In the genomic region with DNA sequence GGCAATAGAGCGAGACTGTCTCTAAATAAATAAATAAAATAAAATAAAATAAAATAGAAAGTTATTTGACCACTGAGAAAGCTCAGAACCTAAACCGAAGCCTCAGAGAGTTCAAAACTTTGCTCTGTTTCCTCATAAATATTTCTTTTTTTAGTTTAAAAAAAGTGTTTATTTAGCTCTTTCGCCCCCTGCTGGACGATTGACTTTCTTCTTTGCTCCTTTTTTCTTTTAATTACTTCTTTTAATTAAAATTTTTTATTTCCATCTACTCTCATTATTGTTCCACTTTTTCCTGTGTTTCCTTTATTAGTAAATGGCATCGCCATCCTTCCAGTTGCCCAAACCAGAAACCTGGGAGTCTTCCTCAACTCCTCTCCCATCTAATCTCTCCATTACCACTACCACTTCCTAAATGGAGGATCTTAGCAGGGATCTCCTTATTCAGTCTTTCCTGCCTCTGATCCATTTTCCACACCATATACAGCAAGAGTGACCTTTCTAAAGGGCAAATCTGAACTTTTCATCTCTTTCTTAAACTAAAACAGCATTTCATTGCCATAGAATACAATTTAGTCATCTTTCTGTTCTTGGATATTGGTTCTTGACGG, we compare ENCODE assay signal across 13 cellular contexts. TPM values are rescaled to one million over a fixed set of nuclear protein-coding genes. Genes with fewer than 3 reads are reported as not detected.
DNase-seq lines count a peak whose midpoint lies in the region; ATAC-seq, FAIRE-seq and TF ChIP-seq lines count a peak whose summit lies in the region.
"Had no signal": no experiment of that assay in that cellular context is flagged by ENCODE, and none has a peak within 500 bp of the region (broad histone marks: within the 10 kb centered on the region; RNA-seq: fewer than 3 reads in every experiment).

No MANE protein-coding gene starts in this region.

- BruUV-seq in Calu3 (replicated peaks; lab: Mats Ljungman, UMichigan) = no TSS peak

- TF ChIP-seq CTCF in Calu3 (IDR thresholded peaks at IDR 0.05; ENCODE audit: unreplicated experiment) = peak; percentile 5
- no peak for TF ChIP-seq CTCF in kidney (IDR thresholded peaks at IDR 0.05; ENCODE audit: borderline replicate concordance, extremely low read depth, insufficient read depth)
- no peak for TF ChIP-seq CTCF in natural killer cell (IDR thresholded peaks at IDR 0.05)
- no peak for TF ChIP-seq CTCF in omental fat pad (IDR thresholded peaks at IDR 0.05)

- peak overlapping the region; percentile 62 for H3K9ac ChIP-seq in adipocyte (ENCODE audit: low read length)
- no peak overlapping the region for H3K9ac ChIP-seq in kidney (ENCODE audit: low read length in 2 of 2)

- ATAC-seq in natural killer cell = no peak
- no peak for ATAC-seq in omental fat pad (ENCODE audit: low FRiP score)
- ATAC-seq in HG02981 (IDR thresholded peaks at IDR 0.05; ENCODE audit: unreplicated experiment) = no peak

- no peaks in the 10 kb centered on the region for H3K27me3 Mint-ChIP-seq in Calu3 (ENCODE audit: unreplicated experiment)
- peaks cover 0 to 8% of the 10 kb centered on the region in 2 donors for H3K27me3 Mint-ChIP-seq in natural killer cell (ENCODE audit: low read depth in 2 of 2)

- no peaks in the 10 kb centered on the region for H3K9me3 ChIP-seq in adipocyte (ENCODE audit: control insufficient read depth, low read length)
- H3K9me3 ChIP-seq in kidney (ENCODE audit: control insufficient read depth in 1 of 2, low read length in 2 of 2) = no peaks in the 10 kb centered on the region

- H3K36me3 ChIP-seq in adipocyte (ENCODE audit: control insufficient read depth, insufficient read depth, low read length, severe bottlenecking) (no peaks in the 10 kb centered on the region), kidney (ENCODE audit: control insufficient read depth in 1 of 2, insufficient read depth in 2 of 2, low read length in 2 of 2) (no peaks in the 10 kb centered on the region)

- H3K4me1 Mint-ChIP-seq in Calu3 (ENCODE audit: low read depth, unreplicated experiment) = peaks cover 43% of the 10 kb centered on the region
- H3K4me1 Mint-ChIP-seq in natural killer cell = no peaks in the 10 kb centered on the region

- DNase-seq in Calu3 (peak; percentile 11), adipocyte (ENCODE audit: low read depth) (peak; percentile 34), kidney (no peak), natural killer cell (no peak), omental fat pad (ENCODE audit: low spot score) (no peak), SKM-1 treated with dmso at 0.1 percent for 144 hours (lab: John Stamatoyannopoulos, UW; ENCODE audit: unreplicated experiment) (no peak)
- DNase-seq in Jurkat, Clone E6-1 (ENCODE audit: low read depth, low spot score) = peak; percentile 7
- DNase-seq: activated naive CD4-positive, alpha-beta T cell treated with Interleukin-2 at 50 U/mL for 16 hours; effector CD4-positive, alpha-beta T cell; NCI-H2107; SIG-M5; stimulated activated CD4-positive, alpha-beta T cell treated with anti-CD3 and anti-CD28 coated beads, Interleukin-4, amount 100 ng/mL, for 24 hours had no signal

- H3K36me3 Mint-ChIP-seq in Calu3 (ENCODE audit: insufficient read depth, unreplicated experiment) = no peaks in the 10 kb centered on the region
- no peaks in the 10 kb centered on the region for H3K36me3 Mint-ChIP-seq in natural killer cell

- H3K27ac ChIP-seq in kidney (ENCODE audit: low read depth in 2 of 2, low read length in 2 of 2) = no peak overlapping the region

- intact Hi-C loops in Calu3 (cut with micrococcal nuclease; ENCODE audit: unreplicated experiment) (no loop called here), kidney (cut with DNase I) (no loop called here), natural killer cell (cut with micrococcal nuclease) (no loop called here)

- H3K9me3 Mint-ChIP-seq in Calu3 (ENCODE audit: low read depth, unreplicated experiment) = no peaks in the 10 kb centered on the region
- H3K9me3 Mint-ChIP-seq in natural killer cell = no peaks in the 10 kb centered on the region

- H3K27ac Mint-ChIP-seq in Calu3 (ENCODE audit: unreplicated experiment) (no peak overlapping the region), natural killer cell (no peak overlapping the region)

- CTCF ChIA-PET in Calu3 (lab: Charles Lee) = interaction anchor here (1.0 kb wide), 1 partner anchor 13 kb away, joined by 3 read pairs; no protein-coding TSS in a partner anchor

- peak; percentile 82 for FAIRE-seq in kidney (lab: Jason Lieb, UNC)

- peaks cover 22% of the 10 kb centered on the region for H3K4me1 ChIP-seq in adipocyte (ENCODE audit: control insufficient read depth, insufficient read depth, low read length)
- H3K4me1 ChIP-seq in kidney (ENCODE audit: control insufficient read depth in 1 of 2, insufficient read depth in 1 of 2, low read depth in 1 of 2, low read length in 2 of 2) = no peaks in the 10 kb centered on the region

- H3K4me3 ChIP-seq in Jurkat, Clone E6-1 (ENCODE audit: low read length) = no peak overlapping the region
- H3K4me3 ChIP-seq in adipocyte (ENCODE audit: low read length) (no peak overlapping the region), kidney (ENCODE audit: low read length in 2 of 2) (no peak overlapping the region)

- H3K4me3 Mint-ChIP-seq in Calu3 (ENCODE audit: low read depth, unreplicated experiment) (no peak overlapping the region), natural killer cell (no peak overlapping the region)

- no peaks in the 10 kb centered on the region for H3K27me3 ChIP-seq in adipocyte (replicated peaks; ENCODE audit: control insufficient read depth, insufficient read depth, low read length)

RNA-seq across cellular contexts. Expression of a gene that starts 0.7 kb away (rescaled TPM):
- total RNA-seq in Calu3 (2022) = not detected in 2 replicates
- polyA plus RNA-seq in Jurkat, Clone E6-1 (2012; ENCODE audit: insufficient read depth, insufficient read length) = not detected
- total RNA-seq in kidney = 0.31 TPM
- polyA plus RNA-seq in kidney (ENCODE audit: insufficient read depth, low read depth, low replicate concordance) = 17.4 TPM
- total RNA-seq in natural killer cell = not detected
- 1 to 10 TPM in 1 of 4 donors, under 1 TPM in 2, not detected in 1; 0.28 to 2.9 (median 0.56) TPM for total RNA-seq in omental fat pad

Comparison
In these comparisons a context has a peak if more than half of its experiments do, and no peak if none do; other contexts are left out.
1. DNase-seq: peak in Calu3 (single experiment), Jurkat, Clone E6-1 (single experiment) and adipocyte (single experiment); none in kidney (single experiment), natural killer cell (single experiment), omental fat pad (single experiment) and SKM-1 treated with dmso at 0.1 percent for 144 hours (single experiment).